In genomic region chr9:137029058-137029922, GRCh38 we compare ENCODE assay signal across 1 cellular context.
TF ChIP-seq lines count a peak whose summit lies in the region.

No MANE protein-coding gene starts in this region.

TF ChIP-seq in K562, 482 proteins besides CTCF, POLR2A, EP300 and RAD21 (continues in another document):
- peak; percentile 63; the same call in 1 of the 2 replicates for TF ChIP-seq RB1 (IDR thresholded peaks at IDR 0.05; ENCODE audit: low read depth)
- TF ChIP-seq, protein P1, sequence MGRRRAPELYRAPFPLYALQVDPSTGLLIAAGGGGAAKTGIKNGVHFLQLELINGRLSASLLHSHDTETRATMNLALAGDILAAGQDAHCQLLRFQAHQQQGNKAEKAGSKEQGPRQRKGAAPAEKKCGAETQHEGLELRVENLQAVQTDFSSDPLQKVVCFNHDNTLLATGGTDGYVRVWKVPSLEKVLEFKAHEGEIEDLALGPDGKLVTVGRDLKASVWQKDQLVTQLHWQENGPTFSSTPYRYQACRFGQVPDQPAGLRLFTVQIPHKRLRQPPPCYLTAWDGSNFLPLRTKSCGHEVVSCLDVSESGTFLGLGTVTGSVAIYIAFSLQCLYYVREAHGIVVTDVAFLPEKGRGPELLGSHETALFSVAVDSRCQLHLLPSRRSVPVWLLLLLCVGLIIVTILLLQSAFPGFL (CRISPR knock-in tag; IDR thresholded peaks at IDR 0.05) = no peak
- no peak for TF ChIP-seq ATF2 (CRISPR knock-in tag; IDR thresholded peaks at IDR 0.05)
- TF ChIP-seq IRF2 (CRISPR knock-in tag; IDR thresholded peaks at IDR 0.05) = no peak
- TF ChIP-seq, protein P2, sequence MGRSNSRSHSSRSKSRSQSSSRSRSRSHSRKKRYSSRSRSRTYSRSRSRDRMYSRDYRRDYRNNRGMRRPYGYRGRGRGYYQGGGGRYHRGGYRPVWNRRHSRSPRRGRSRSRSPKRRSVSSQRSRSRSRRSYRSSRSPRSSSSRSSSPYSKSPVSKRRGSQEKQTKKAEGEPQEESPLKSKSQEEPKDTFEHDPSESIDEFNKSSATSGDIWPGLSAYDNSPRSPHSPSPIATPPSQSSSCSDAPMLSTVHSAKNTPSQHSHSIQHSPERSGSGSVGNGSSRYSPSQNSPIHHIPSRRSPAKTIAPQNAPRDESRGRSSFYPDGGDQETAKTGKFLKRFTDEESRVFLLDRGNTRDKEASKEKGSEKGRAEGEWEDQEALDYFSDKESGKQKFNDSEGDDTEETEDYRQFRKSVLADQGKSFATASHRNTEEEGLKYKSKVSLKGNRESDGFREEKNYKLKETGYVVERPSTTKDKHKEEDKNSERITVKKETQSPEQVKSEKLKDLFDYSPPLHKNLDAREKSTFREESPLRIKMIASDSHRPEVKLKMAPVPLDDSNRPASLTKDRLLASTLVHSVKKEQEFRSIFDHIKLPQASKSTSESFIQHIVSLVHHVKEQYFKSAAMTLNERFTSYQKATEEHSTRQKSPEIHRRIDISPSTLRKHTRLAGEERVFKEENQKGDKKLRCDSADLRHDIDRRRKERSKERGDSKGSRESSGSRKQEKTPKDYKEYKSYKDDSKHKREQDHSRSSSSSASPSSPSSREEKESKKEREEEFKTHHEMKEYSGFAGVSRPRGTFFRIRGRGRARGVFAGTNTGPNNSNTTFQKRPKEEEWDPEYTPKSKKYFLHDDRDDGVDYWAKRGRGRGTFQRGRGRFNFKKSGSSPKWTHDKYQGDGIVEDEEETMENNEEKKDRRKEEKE (IDR thresholded peaks at IDR 0.05; ENCODE audit: borderline replicate concordance in 1 of 2, control insufficient read depth in 1 of 2, low read depth in 2 of 2, low read length in 1 of 2) = no peak
- TF ChIP-seq ZNF282 (CRISPR knock-in tag; IDR thresholded peaks at IDR 0.05) = no peak
- no peak for TF ChIP-seq GABPB1 (CRISPR knock-in tag; IDR thresholded peaks at IDR 0.05)
- TF ChIP-seq ZNF830 (CRISPR knock-in tag; IDR thresholded peaks at IDR 0.05) = no peak
- TF ChIP-seq SMARCB1 (IDR thresholded peaks at IDR 0.05; ENCODE audit: insufficient read length, low read depth) = no peak
- no peak for TF ChIP-seq ETS1 (conservative IDR thresholded peaks at IDR 0.05; ENCODE audit: control insufficient read depth, low read depth, low read length)
- no peak for TF ChIP-seq POLR2G (IDR thresholded peaks at IDR 0.05; ENCODE audit: low read depth, low read length)
- peak; percentile 51; the same call in 1 of the 2 replicates for TF ChIP-seq CTBP1 (IDR thresholded peaks at IDR 0.05; ENCODE audit: borderline replicate concordance)
- TF ChIP-seq NR1H2 (CRISPR knock-in tag; IDR thresholded peaks at IDR 0.05) = no peak
- TF ChIP-seq POLR2AphosphoS2 (IDR thresholded peaks at IDR 0.05; ENCODE audit: low read length) = no peak
- TF ChIP-seq, protein P3, sequence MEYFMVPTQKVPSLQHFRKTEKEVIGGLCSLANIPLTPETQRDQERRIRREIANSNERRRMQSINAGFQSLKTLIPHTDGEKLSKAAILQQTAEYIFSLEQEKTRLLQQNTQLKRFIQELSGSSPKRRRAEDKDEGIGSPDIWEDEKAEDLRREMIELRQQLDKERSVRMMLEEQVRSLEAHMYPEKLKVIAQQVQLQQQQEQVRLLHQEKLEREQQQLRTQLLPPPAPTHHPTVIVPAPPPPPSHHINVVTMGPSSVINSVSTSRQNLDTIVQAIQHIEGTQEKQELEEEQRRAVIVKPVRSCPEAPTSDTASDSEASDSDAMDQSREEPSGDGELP (CRISPR knock-in tag; IDR thresholded peaks at IDR 0.05; ENCODE audit: borderline replicate concordance) = peak; percentile 26; the same call in 1 of the 2 replicates
- TF ChIP-seq NFIX (CRISPR knock-in tag; IDR thresholded peaks at IDR 0.05; ENCODE audit: low read depth) = no peak
- no peak for TF ChIP-seq ESRRB (CRISPR knock-in tag; IDR thresholded peaks at IDR 0.05; ENCODE audit: borderline replicate concordance)
- no peak for TF ChIP-seq SLC30A9 (CRISPR knock-in tag; IDR thresholded peaks at IDR 0.05)
- no peak for TF ChIP-seq ZNF133 (CRISPR knock-in tag; IDR thresholded peaks at IDR 0.05)
- no peak for TF ChIP-seq ILF3 (IDR thresholded peaks at IDR 0.05; ENCODE audit: borderline replicate concordance)
- TF ChIP-seq ARID3B (CRISPR knock-in tag; IDR thresholded peaks at IDR 0.05; ENCODE audit: borderline replicate concordance) = no peak
- TF ChIP-seq GABPA (tag; conservative IDR thresholded peaks at IDR 0.05; ENCODE audit: low read depth) = no peak
- no peak for TF ChIP-seq FOXK1 (CRISPR knock-in tag; IDR thresholded peaks at IDR 0.05; ENCODE audit: borderline replicate concordance)
- peak; percentile 62 for TF ChIP-seq KLF16 (IDR thresholded peaks at IDR 0.05)
- TF ChIP-seq ELF4 (CRISPR knock-in tag; IDR thresholded peaks at IDR 0.05) = no peak
- TF ChIP-seq ZBTB7A (IDR thresholded peaks at IDR 0.05; ENCODE audit: borderline replicate concordance, control insufficient read depth, low read depth, low read length) = peak; percentile 69
- TF ChIP-seq, protein P4, sequence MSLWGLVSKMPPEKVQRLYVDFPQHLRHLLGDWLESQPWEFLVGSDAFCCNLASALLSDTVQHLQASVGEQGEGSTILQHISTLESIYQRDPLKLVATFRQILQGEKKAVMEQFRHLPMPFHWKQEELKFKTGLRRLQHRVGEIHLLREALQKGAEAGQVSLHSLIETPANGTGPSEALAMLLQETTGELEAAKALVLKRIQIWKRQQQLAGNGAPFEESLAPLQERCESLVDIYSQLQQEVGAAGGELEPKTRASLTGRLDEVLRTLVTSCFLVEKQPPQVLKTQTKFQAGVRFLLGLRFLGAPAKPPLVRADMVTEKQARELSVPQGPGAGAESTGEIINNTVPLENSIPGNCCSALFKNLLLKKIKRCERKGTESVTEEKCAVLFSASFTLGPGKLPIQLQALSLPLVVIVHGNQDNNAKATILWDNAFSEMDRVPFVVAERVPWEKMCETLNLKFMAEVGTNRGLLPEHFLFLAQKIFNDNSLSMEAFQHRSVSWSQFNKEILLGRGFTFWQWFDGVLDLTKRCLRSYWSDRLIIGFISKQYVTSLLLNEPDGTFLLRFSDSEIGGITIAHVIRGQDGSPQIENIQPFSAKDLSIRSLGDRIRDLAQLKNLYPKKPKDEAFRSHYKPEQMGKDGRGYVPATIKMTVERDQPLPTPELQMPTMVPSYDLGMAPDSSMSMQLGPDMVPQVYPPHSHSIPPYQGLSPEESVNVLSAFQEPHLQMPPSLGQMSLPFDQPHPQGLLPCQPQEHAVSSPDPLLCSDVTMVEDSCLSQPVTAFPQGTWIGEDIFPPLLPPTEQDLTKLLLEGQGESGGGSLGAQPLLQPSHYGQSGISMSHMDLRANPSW (CRISPR knock-in tag; IDR thresholded peaks at IDR 0.05) = 0 out of 2 replicates have a peak, but pooled peaks have one; percentile 76
- TF ChIP-seq ZNF253 (CRISPR knock-in tag; conservative IDR thresholded peaks at IDR 0.05) = no peak
- TF ChIP-seq E2F8 (IDR thresholded peaks at IDR 0.05; ENCODE audit: low read depth, partially characterized antibody) = peak; percentile 32
- TF ChIP-seq KHSRP (IDR thresholded peaks at IDR 0.05) = no peak
- no peak for TF ChIP-seq DIDO1 (tag; IDR thresholded peaks at IDR 0.05; ENCODE audit: low read depth)
- TF ChIP-seq FOXA1 (IDR thresholded peaks at IDR 0.05; ENCODE audit: borderline replicate concordance) = no peak
- 0 out of 2 replicates have a peak, but pooled peaks have one; percentile 12 for TF ChIP-seq TOE1 (IDR thresholded peaks at IDR 0.05; ENCODE audit: borderline replicate concordance)
- TF ChIP-seq TOE1 (CRISPR knock-in tag; IDR thresholded peaks at IDR 0.05; ENCODE audit: borderline replicate concordance, low read depth) = no peak
- no peak for TF ChIP-seq CBFA2T3 (IDR thresholded peaks at IDR 0.05)
- TF ChIP-seq ZNF780A (CRISPR knock-in tag; IDR thresholded peaks at IDR 0.05) = no peak
- no peak for TF ChIP-seq SMARCA4 (IDR thresholded peaks at IDR 0.05)
- no peak for TF ChIP-seq POLR2H (tag; IDR thresholded peaks at IDR 0.05; ENCODE audit: low read depth)
- peak; percentile 54; the same call in 1 of the 2 replicates for TF ChIP-seq ZNF143 (CRISPR knock-in tag; IDR thresholded peaks at IDR 0.05)
- peak; percentile 54; the same call in 1 of the 2 replicates for TF ChIP-seq CREM (IDR thresholded peaks at IDR 0.05; ENCODE audit: low read depth)
- peak; percentile 17 for TF ChIP-seq TBP (optimal IDR thresholded peaks at IDR 0.05; ENCODE audit: low read depth, low read length)
- no peak for TF ChIP-seq PYGO2 (tag; IDR thresholded peaks at IDR 0.05)
- no peak for TF ChIP-seq WHSC1 (IDR thresholded peaks at IDR 0.05; ENCODE audit: low read length)
- no peak for TF ChIP-seq STAG1 (CRISPR knock-in tag; IDR thresholded peaks at IDR 0.05; ENCODE audit: borderline replicate concordance)
- no peak for TF ChIP-seq HNRNPK (IDR thresholded peaks at IDR 0.05; ENCODE audit: low read depth, low read length, poor library complexity, severe bottlenecking)
- no peak for TF ChIP-seq CC2D1A (IDR thresholded peaks at IDR 0.05)
- TF ChIP-seq, protein P5, sequence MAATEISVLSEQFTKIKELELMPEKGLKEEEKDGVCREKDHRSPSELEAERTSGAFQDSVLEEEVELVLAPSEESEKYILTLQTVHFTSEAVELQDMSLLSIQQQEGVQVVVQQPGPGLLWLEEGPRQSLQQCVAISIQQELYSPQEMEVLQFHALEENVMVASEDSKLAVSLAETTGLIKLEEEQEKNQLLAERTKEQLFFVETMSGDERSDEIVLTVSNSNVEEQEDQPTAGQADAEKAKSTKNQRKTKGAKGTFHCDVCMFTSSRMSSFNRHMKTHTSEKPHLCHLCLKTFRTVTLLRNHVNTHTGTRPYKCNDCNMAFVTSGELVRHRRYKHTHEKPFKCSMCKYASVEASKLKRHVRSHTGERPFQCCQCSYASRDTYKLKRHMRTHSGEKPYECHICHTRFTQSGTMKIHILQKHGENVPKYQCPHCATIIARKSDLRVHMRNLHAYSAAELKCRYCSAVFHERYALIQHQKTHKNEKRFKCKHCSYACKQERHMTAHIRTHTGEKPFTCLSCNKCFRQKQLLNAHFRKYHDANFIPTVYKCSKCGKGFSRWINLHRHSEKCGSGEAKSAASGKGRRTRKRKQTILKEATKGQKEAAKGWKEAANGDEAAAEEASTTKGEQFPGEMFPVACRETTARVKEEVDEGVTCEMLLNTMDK (IDR thresholded peaks at IDR 0.05; ENCODE audit: borderline replicate concordance, insufficient read depth, low read depth, low read length, poor library complexity, severe bottlenecking) = peak; percentile 34
- no peak for TF ChIP-seq SIRT6 (IDR thresholded peaks at IDR 0.05; ENCODE audit: low read depth, low read length)
- no peak for TF ChIP-seq HDAC3 (IDR thresholded peaks at IDR 0.05; ENCODE audit: borderline replicate concordance, partially characterized antibody)
- no peak for TF ChIP-seq ZC3H8 (IDR thresholded peaks at IDR 0.05)
- no peak for TF ChIP-seq U2AF1 (optimal IDR thresholded peaks at IDR 0.05; ENCODE audit: low read depth, low read length)
- no peak for TF ChIP-seq BRD4 (IDR thresholded peaks at IDR 0.05)
